Comparison of ENCODE assay signal across 9 cellular contexts in the genomic region with DNA sequence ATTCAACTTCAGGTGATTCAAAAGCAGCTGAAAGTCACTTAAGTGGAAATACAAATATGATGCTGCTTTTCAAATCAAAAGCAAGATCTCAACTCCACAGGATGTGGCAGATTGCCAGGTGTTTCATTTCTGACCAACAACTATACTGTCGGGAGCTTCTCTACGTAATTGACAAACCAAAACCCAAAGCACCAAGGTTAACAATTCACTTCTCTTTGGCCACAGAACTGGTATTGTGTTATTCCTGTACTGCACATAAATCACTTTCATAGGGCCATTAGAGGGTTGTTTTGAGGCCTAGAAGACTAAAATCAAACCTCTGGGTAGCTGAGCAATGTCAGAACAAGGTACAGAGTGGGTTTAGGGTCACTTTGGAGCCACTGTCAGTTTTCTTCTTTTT.
A peak's percentile ranks its signal among the peaks of the same experiment; 100 is the strongest.
DNase-seq lines count a peak whose midpoint lies in the region; ATAC-seq and TF ChIP-seq lines count a peak whose summit lies in the region.
"Had no signal": no experiment of that assay in that cellular context is flagged by ENCODE, and none has a peak within 500 bp of the region (broad histone marks: within the 10 kb centered on the region; RNA-seq: fewer than 3 reads in every experiment).

No MANE protein-coding gene starts in this region.

- no peak overlapping the region for H2BK5ac ChIP-seq in H9 (ENCODE audit: insufficient read length, low read length)

- peak; percentile 99 for ATAC-seq in GM18907 (IDR thresholded peaks at IDR 0.05; ENCODE audit: unreplicated experiment)
- peak; percentile 99 for ATAC-seq in HG02798 (IDR thresholded peaks at IDR 0.05; ENCODE audit: poor library complexity, unreplicated experiment)
- peak; percentile 16 for ATAC-seq in effector memory CD8-positive, alpha-beta T cell (replicated peaks)
- no peak for ATAC-seq in naive thymus-derived CD8-positive, alpha-beta T cell

- H3K18ac ChIP-seq in H9 (ENCODE audit: insufficient read length, low read depth, low read length) = no peak overlapping the region

- H3K36me3 Mint-ChIP-seq in effector memory CD8-positive, alpha-beta T cell (ENCODE audit: insufficient read depth) = no peaks in the 10 kb centered on the region
- H3K36me3 Mint-ChIP-seq in H9 (ENCODE audit: insufficient read depth in 1 of 3, low read depth in 3 of 3) = peaks cover 0 to 6% (median 5%) of the 10 kb centered on the region in 3 experiments; a peak in 5 of 7 replicates
- no peaks in the 10 kb centered on the region for H3K36me3 Mint-ChIP-seq in naive thymus-derived CD8-positive, alpha-beta T cell

- no peaks in the 10 kb centered on the region for H3K9me3 Mint-ChIP-seq in effector memory CD8-positive, alpha-beta T cell
- peaks cover 5 to 7% of the 10 kb centered on the region in 2 experiments for H3K9me3 Mint-ChIP-seq in H9
- H3K9me3 Mint-ChIP-seq in naive thymus-derived CD8-positive, alpha-beta T cell = peaks cover 2 to 17% (median 8%) of the 10 kb centered on the region in 9 donors

- no peak overlapping the region for H4K8ac ChIP-seq in H9 (replicated peaks; ENCODE audit: insufficient read length, low read depth, low read length)

- no peak overlapping the region for H3K4me2 ChIP-seq in H9 (ENCODE audit: insufficient read depth, insufficient read length, low read length)

- no peaks in the 10 kb centered on the region for H3K79me2 ChIP-seq in H9 (ENCODE audit: insufficient read depth, low read length)
- H3K79me2 ChIP-seq: parathyroid adenoma had no signal

- no peak overlapping the region for H3K27ac ChIP-seq in H9 (ENCODE audit: insufficient read length, low read depth, low read length)
- H3K27ac ChIP-seq: parathyroid adenoma had no signal

- H3K4ac ChIP-seq in H9 (ENCODE audit: low read depth, low read length) = no peak overlapping the region

- no peaks in the 10 kb centered on the region for H3K9me3 ChIP-seq in H9 (ENCODE audit: control insufficient read depth, low read depth, low read length)

- no peak overlapping the region for H2AFZ ChIP-seq in H9 (ENCODE audit: low read length)
- H2AFZ ChIP-seq: parathyroid adenoma had no signal

- no peak overlapping the region for H3K23ac ChIP-seq in H9 (ENCODE audit: insufficient read length, low read depth, low read length)

- no peaks in the 10 kb centered on the region for H3K23me2 ChIP-seq in H9 (ENCODE audit: insufficient read length, low read depth, low read length, poor library complexity, severe bottlenecking)

- no peak overlapping the region for H4K5ac ChIP-seq in H9 (ENCODE audit: insufficient read length, low read depth, low read length)

- H2BK20ac ChIP-seq in H9 (ENCODE audit: low read depth, low read length, poor library complexity, severe bottlenecking) = no peak overlapping the region

- no peaks in the 10 kb centered on the region for H3K4me1 Mint-ChIP-seq in effector memory CD8-positive, alpha-beta T cell (ENCODE audit: low read depth in 2 of 2)
- peaks cover 7% of the 10 kb centered on the region in 2 experiments; a peak in 3 of 4 replicates for H3K4me1 Mint-ChIP-seq in H9
- no peaks in the 10 kb centered on the region for H3K4me1 Mint-ChIP-seq in naive thymus-derived CD8-positive, alpha-beta T cell

- H3K4me3 Mint-ChIP-seq in effector memory CD8-positive, alpha-beta T cell = no peak overlapping the region
- H3K4me3 Mint-ChIP-seq in H9 = no peak overlapping the region
- no peak overlapping the region for H3K4me3 Mint-ChIP-seq in naive thymus-derived CD8-positive, alpha-beta T cell

- no peak overlapping the region for H3K27ac Mint-ChIP-seq in effector memory CD8-positive, alpha-beta T cell
- no peak overlapping the region for H3K27ac Mint-ChIP-seq in H9
- H3K27ac Mint-ChIP-seq in naive thymus-derived CD8-positive, alpha-beta T cell = no peak overlapping the region

- H3K27me3 ChIP-seq in H9 (ENCODE audit: insufficient read depth, low read length) = no peaks in the 10 kb centered on the region

- TF ChIP-seq CTCF in H9 (conservative IDR thresholded peaks at IDR 0.05) (no peak), GM13976 (IDR thresholded peaks at IDR 0.05; ENCODE audit: borderline replicate concordance, control extremely low read depth, extremely low read depth, insufficient read depth, missing control alignments) (no peak)

- WGBS in H9 (ENCODE audit: extremely low coverage, insufficient read length, low lambda C conversion rate) = no CpG with 5 or more reads among the region's 2 CpGs

- H3K27me3 Mint-ChIP-seq in effector memory CD8-positive, alpha-beta T cell = no peaks in the 10 kb centered on the region
- no peaks in the 10 kb centered on the region for H3K27me3 Mint-ChIP-seq in H9 (ENCODE audit: low read depth)
- peaks cover 0 to 4% (median 0%) of the 10 kb centered on the region in 5 donors for H3K27me3 Mint-ChIP-seq in naive thymus-derived CD8-positive, alpha-beta T cell

- H2BK120ac ChIP-seq in H9 (ENCODE audit: low read depth, low read length, poor library complexity, severe bottlenecking) = no peak overlapping the region

- H3K14ac ChIP-seq in H9 (ENCODE audit: insufficient read depth, low read length) = no peak overlapping the region

- no peaks in the 10 kb centered on the region for H4K20me1 ChIP-seq in H9 (ENCODE audit: control insufficient read depth, insufficient read depth, insufficient read length)

- H2AK5ac ChIP-seq in H9 (ENCODE audit: insufficient read length, low read length) = no peak overlapping the region

- no peak overlapping the region for H2BK15ac ChIP-seq in H9 (ENCODE audit: low read depth, low read length)

- in situ Hi-C loops in GM13976 (cut with MboI; ENCODE audit: low sequenced_read_pairs, unreplicated experiment) = no loop called here

- POLR2A ChIA-PET in naive thymus-derived CD8-positive, alpha-beta T cell (lab: Charles Lee) = no interaction called here

- no peaks in the 10 kb centered on the region for H3K79me1 ChIP-seq in H9 (ENCODE audit: insufficient read depth, low read depth, low read length, poor library complexity, severe bottlenecking)

- no peaks in the 10 kb centered on the region for H3K4me1 ChIP-seq in H9 (ENCODE audit: insufficient read depth, low read length)
- H3K4me1 ChIP-seq: parathyroid adenoma had no signal

- H3T11ph ChIP-seq in H9 (ENCODE audit: low read length) = no peak overlapping the region

- DNase-seq in NCI-H146 (lab: John Stamatoyannopoulos, UW) (peak; percentile 97), middle frontal gyrus (ENCODE audit: extremely low spot score, low spot score) (no peak), H9 (no peak), GM13976 (ENCODE audit: low spot score) (no peak)
- no peak for DNase-seq in effector memory CD8-positive, alpha-beta T cell
- DNase-seq in naive thymus-derived CD8-positive, alpha-beta T cell = no peak

- no peak overlapping the region for H3K56ac ChIP-seq in H9 (ENCODE audit: insufficient read length, low read depth, low read length)

- no peak overlapping the region for H4K91ac ChIP-seq in H9 (ENCODE audit: insufficient read length, low read depth, low read length)

- H2BK12ac ChIP-seq in H9 (ENCODE audit: insufficient read length, low read depth, low read length) = no peak overlapping the region

- no peak overlapping the region for H3K9ac ChIP-seq in H9 (ENCODE audit: extremely low read depth, insufficient read length, low read length)
- H3K9ac ChIP-seq: parathyroid adenoma had no signal

Comparison
In these comparisons a context has a peak if more than half of its experiments do, and no peak if none do; other contexts are left out.
1. ATAC-seq: peak in GM18907 (single experiment), HG02798 (single experiment) and effector memory CD8-positive, alpha-beta T cell (single experiment); none in naive thymus-derived CD8-positive, alpha-beta T cell (0 of 2).